Comparison of ENCODE assay signal across 2 cellular contexts in genomic region chrY:3003846-3004245, GRCh38.
TF ChIP-seq lines count a peak whose summit lies in the region.

No MANE protein-coding gene starts in this region.

TF ChIP-seq in GM23338, 12 proteins besides CTCF, POLR2A, EP300 and RAD21 (continued from another document):
- TF ChIP-seq ZNF462 (CRISPR knock-in tag; IDR thresholded peaks at IDR 0.05): no peak
- no peak for TF ChIP-seq CREB1 (CRISPR knock-in tag; IDR thresholded peaks at IDR 0.05; ENCODE audit: low read depth)
- TF ChIP-seq STAT1 (IDR thresholded peaks at IDR 0.05; ENCODE audit: unreplicated experiment): no peak
- TF ChIP-seq, protein P1, sequence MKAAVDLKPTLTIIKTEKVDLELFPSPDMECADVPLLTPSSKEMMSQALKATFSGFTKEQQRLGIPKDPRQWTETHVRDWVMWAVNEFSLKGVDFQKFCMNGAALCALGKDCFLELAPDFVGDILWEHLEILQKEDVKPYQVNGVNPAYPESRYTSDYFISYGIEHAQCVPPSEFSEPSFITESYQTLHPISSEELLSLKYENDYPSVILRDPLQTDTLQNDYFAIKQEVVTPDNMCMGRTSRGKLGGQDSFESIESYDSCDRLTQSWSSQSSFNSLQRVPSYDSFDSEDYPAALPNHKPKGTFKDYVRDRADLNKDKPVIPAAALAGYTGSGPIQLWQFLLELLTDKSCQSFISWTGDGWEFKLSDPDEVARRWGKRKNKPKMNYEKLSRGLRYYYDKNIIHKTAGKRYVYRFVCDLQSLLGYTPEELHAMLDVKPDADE (IDR thresholded peaks at IDR 0.05): no peak
- no peak for TF ChIP-seq POLR2AphosphoS5 (IDR thresholded peaks at IDR 0.05; ENCODE audit: low read depth)

TF ChIP-seq in WTC11, 78 proteins besides CTCF, POLR2A, EP300 and RAD21 (continued from another document):
- TF ChIP-seq, protein P2, sequence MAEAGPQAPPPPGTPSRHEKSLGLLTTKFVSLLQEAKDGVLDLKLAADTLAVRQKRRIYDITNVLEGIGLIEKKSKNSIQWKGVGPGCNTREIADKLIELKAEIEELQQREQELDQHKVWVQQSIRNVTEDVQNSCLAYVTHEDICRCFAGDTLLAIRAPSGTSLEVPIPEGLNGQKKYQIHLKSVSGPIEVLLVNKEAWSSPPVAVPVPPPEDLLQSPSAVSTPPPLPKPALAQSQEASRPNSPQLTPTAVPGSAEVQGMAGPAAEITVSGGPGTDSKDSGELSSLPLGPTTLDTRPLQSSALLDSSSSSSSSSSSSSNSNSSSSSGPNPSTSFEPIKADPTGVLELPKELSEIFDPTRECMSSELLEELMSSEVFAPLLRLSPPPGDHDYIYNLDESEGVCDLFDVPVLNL (CRISPR knock-in tag; IDR thresholded peaks at IDR 0.05; ENCODE audit: borderline replicate concordance, low read depth): no peak
